ENCODE assay signal across 20 cellular contexts in genomic region chr13:32745509-32745908, GRCh38.
"Had no signal": no experiment of that assay in that cellular context is flagged by ENCODE, and none has a peak within 500 bp of the region (broad histone marks: within the 10 kb centered on the region; RNA-seq: fewer than 3 reads in every experiment).

No MANE protein-coding gene starts in this region.

- H3K27me3 ChIP-seq: suprapubic skin, transverse colon, vagina had no signal

- H3K4me1 ChIP-seq: suprapubic skin, transverse colon, vagina had no signal

- H3K9me3 ChIP-seq: suprapubic skin, transverse colon, vagina had no signal

- H3K4me3 ChIP-seq: coronary artery, skin epidermis, suprapubic skin, transverse colon, vagina had no signal

- H3K27ac ChIP-seq: coronary artery, skin epidermis, suprapubic skin, transverse colon, vagina, WERI-Rb-1 had no signal

- ATAC-seq: left ventricle myocardium superior; stimulated activated naive CD8-positive, alpha-beta T cell treated with anti-CD3 and anti-CD28 coated beads, Interleukin-15, amount 100 ng/mL, for 72 hours had no signal

- DNase-seq: activated CD4-positive, alpha-beta memory T cell treated with anti-CD3 and anti-CD28 coated beads for 36 hours; activated naive CD4-positive, alpha-beta T cell; activated naive CD8-positive, alpha-beta T cell treated with anti-CD3 and anti-CD28 coated beads for 36 hours; activated T-cell treated with anti-CD3 and anti-CD28 coated beads for 4 hours; amygdala; central memory CD4-positive, alpha-beta T cell; left ventricle myocardium superior; natural killer cell; occipital lobe; stimulated activated CD4-positive, alpha-beta T cell treated with anti-CD3 and anti-CD28 coated beads, Interleukin-15, amount 100 ng/mL, for 24 hours; stimulated activated CD4-positive, alpha-beta T cell treated with anti-CD3 and anti-CD28 coated beads, Interleukin-4, amount 100 ng/mL, for 1 hour; stimulated activated naive CD8-positive, alpha-beta T cell treated with anti-CD3 and anti-CD28 coated beads, Interleukin-15, amount 100 ng/mL, for 72 hours; SW 1271; T-helper 2 cell; transverse colon; WERI-Rb-1 had no signal
